Comparison of ENCODE assay signal across 1 cellular context in the genomic region with DNA sequence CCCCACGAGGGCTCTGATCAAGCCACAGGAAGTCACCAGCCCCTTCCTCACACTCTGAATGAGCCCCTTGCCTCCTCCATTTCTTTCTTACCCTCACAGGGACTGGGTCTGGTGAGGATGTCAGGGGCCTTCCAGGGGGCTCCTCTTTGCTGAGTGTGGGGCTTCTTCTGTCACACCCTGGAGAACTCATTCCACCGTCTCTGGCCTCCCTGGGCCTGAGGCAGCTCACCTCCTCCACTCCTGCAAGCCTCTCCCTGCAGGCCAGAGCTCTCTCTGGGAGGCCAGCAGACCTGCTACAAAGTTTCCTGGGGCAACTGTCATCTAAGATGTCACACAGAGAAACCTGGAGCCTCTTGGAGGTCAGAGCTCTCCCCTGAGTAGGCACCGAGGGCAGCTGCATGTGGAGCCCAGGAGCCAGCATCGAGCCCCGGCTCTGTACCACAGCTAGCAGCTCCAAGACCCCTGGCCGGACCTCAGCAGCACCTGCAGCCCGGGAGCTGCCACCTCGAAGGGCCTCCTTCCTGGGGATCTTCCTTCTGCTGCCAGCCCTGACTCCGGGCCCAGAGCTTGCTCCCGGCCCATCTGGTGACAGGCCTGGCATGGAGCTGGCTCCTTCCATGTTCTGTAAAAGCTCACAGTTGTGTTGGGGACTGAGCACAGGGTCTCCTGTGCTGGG.
TF ChIP-seq lines count a peak whose summit lies in the region.

No MANE protein-coding gene starts in this region.

TF ChIP-seq in HEK293T, 16 proteins besides CTCF, POLR2A, EP300 and RAD21 (continued from another document):
- TF ChIP-seq PKNOX1 (IDR thresholded peaks at IDR 0.05): no peak
- TF ChIP-seq SP1 (IDR thresholded peaks at IDR 0.05): no peak
